11 cellular contexts compared by ENCODE assay signal in genomic region chr6:11712760-11713159, GRCh38.
A peak's percentile ranks its signal among the peaks of the same experiment; 100 is the strongest.
DNase-seq lines count a peak whose midpoint lies in the region; ATAC-seq and TF ChIP-seq lines count a peak whose summit lies in the region.
"Had no signal": no experiment of that assay in that cellular context is flagged by ENCODE, and none has a peak within 500 bp of the region (broad histone marks: within the 10 kb centered on the region; RNA-seq: fewer than 3 reads in every experiment).

No MANE protein-coding gene starts in this region.

- no peaks in the 10 kb centered on the region for H4K20me1 ChIP-seq in IMR-90 (ENCODE audit: insufficient read depth, low read length)

- POLR2A ChIA-PET in IMR-90 (lab: Charles Lee; ENCODE audit: unreplicated experiment) (no interaction called here), WTC11 (lab: Charles Lee) (interaction anchor here (1.1 kb wide), 1 partner anchor 300 kb away, joined by 3 read pairs; no protein-coding TSS in a partner anchor)
- POLR2A ChIA-PET in activated naive CD8-positive, alpha-beta T cell treated with anti-CD3 and anti-CD28 coated beads, Interleukin-2, amount 10 ng/mL, durations not matched to agents 7 days and 5 days (lab: Charles Lee), result interaction anchor here (1.2 to 2.8 kb wide), 3 partner anchors 10 to 15 kb away, joined by 4 to 14 read pairs (median 9); no protein-coding TSS in a partner anchor

- no peaks in the 10 kb centered on the region for H3K9me3 Mint-ChIP-seq in CD4-positive, CD25-positive, alpha-beta regulatory T cell
- peaks cover 6% of the 10 kb centered on the region for H3K9me3 Mint-ChIP-seq in activated naive CD8-positive, alpha-beta T cell treated with anti-CD3 and anti-CD28 coated beads, Interleukin-2, amount 10 ng/mL, durations not matched to agents 7 days and 5 days
- H3K9me3 Mint-ChIP-seq in WTC11, result peaks cover 15% of the 10 kb centered on the region

- in situ Hi-C loops in IMR-90 (cut with MboI; ENCODE audit: low sequenced_read_pairs), result no loop called here

- H3K9me3 ChIP-seq in CD4-positive, CD25-positive, alpha-beta regulatory T cell (ENCODE audit: control insufficient read depth in 2 of 2, low read length in 2 of 2), result no peaks in the 10 kb centered on the region
- H3K9me3 ChIP-seq in IMR-90 (ENCODE audit: control insufficient read depth, insufficient read depth, low read length), result no peaks in the 10 kb centered on the region
- no peaks in the 10 kb centered on the region for H3K9me3 ChIP-seq in mesenchymal stem cell (ENCODE audit: control insufficient read depth, low read length)

- H3K4me1 Mint-ChIP-seq in CD4-positive, CD25-positive, alpha-beta regulatory T cell, result peaks cover 41 to 85% (median 64%) of the 10 kb centered on the region in 4 donors
- H3K4me1 Mint-ChIP-seq in activated naive CD8-positive, alpha-beta T cell treated with anti-CD3 and anti-CD28 coated beads, Interleukin-2, amount 10 ng/mL, durations not matched to agents 7 days and 5 days, result peaks cover 54% of the 10 kb centered on the region
- H3K4me1 Mint-ChIP-seq in WTC11, result peaks cover 30% of the 10 kb centered on the region

- H3K18ac ChIP-seq in IMR-90 (ENCODE audit: low read depth, low read length) (0 out of 2 replicates have a peak overlapping the region, but pooled peaks have one; percentile 43), mesenchymal stem cell (ENCODE audit: low read depth in 1 of 2, low read length in 2 of 2) (no peak overlapping the region)

- peaks cover 0 to 4% of the 10 kb centered on the region in 2 experiments; a peak in 1 of 4 replicates for H3K79me1 ChIP-seq in IMR-90 (ENCODE audit: low read depth in 1 of 2, low read length in 2 of 2)
- H3K79me1 ChIP-seq in mesenchymal stem cell (replicated peaks; ENCODE audit: low read length, poor library complexity, severe bottlenecking), result no peaks in the 10 kb centered on the region

- H4K8ac ChIP-seq in IMR-90 (ENCODE audit: low read depth in 2 of 2, low read length in 2 of 2) (peak overlapping the region in 1 of 2 experiments; percentile 83; a peak in 2 of 4 replicates), mesenchymal stem cell (ENCODE audit: low read length) (no peak overlapping the region)

- no peak overlapping the region for H4K91ac ChIP-seq in IMR-90 (ENCODE audit: insufficient read depth, low read depth, low read length)
- no peak overlapping the region for H4K91ac ChIP-seq in mesenchymal stem cell (ENCODE audit: low read length)

- H3K36me3 Mint-ChIP-seq in CD4-positive, CD25-positive, alpha-beta regulatory T cell, result peaks cover 18% of the 10 kb centered on the region
- H3K36me3 Mint-ChIP-seq in activated naive CD8-positive, alpha-beta T cell treated with anti-CD3 and anti-CD28 coated beads, Interleukin-2, amount 10 ng/mL, durations not matched to agents 7 days and 5 days, result peaks cover 24% of the 10 kb centered on the region
- no peaks in the 10 kb centered on the region for H3K36me3 Mint-ChIP-seq in WTC11

- H3K4me3 Mint-ChIP-seq in CD4-positive, CD25-positive, alpha-beta regulatory T cell, result peak overlapping the region in 2 of 4 donors; percentile 75 to 80
- no peak overlapping the region for H3K4me3 Mint-ChIP-seq in activated naive CD8-positive, alpha-beta T cell treated with anti-CD3 and anti-CD28 coated beads, Interleukin-2, amount 10 ng/mL, durations not matched to agents 7 days and 5 days
- no peak overlapping the region for H3K4me3 Mint-ChIP-seq in WTC11

- no peak overlapping the region for H2AK9ac ChIP-seq in IMR-90 (replicated peaks; ENCODE audit: low read depth, low read length, poor library complexity)

- peak overlapping the region; percentile 53 for H2AFZ ChIP-seq in IMR-90 (replicated peaks; ENCODE audit: low read length, poor library complexity)
- no peak overlapping the region for H2AFZ ChIP-seq in mesenchymal stem cell (ENCODE audit: low read depth, low read length)

- H3K56ac ChIP-seq in IMR-90 (ENCODE audit: extremely low read depth, insufficient read depth, low read length), result no peak overlapping the region

- no peak overlapping the region for H4K5ac ChIP-seq in IMR-90 (ENCODE audit: low read depth, low read length)

- H3K27me3 Mint-ChIP-seq in CD4-positive, CD25-positive, alpha-beta regulatory T cell, result no peaks in the 10 kb centered on the region
- no peaks in the 10 kb centered on the region for H3K27me3 Mint-ChIP-seq in activated naive CD8-positive, alpha-beta T cell treated with anti-CD3 and anti-CD28 coated beads, Interleukin-2, amount 10 ng/mL, durations not matched to agents 7 days and 5 days
- no peaks in the 10 kb centered on the region for H3K27me3 Mint-ChIP-seq in WTC11 (ENCODE audit: low read depth)

- peak overlapping the region; percentile 82 for H3K27ac ChIP-seq in CD4-positive, CD25-positive, alpha-beta regulatory T cell (ENCODE audit: insufficient read depth, low read length, poor library complexity, severe bottlenecking)
- H3K27ac ChIP-seq in IMR-90 (ENCODE audit: insufficient read depth, low read length) (no peak overlapping the region), mesenchymal stem cell (ENCODE audit: low read length, poor library complexity, severe bottlenecking) (no peak overlapping the region)

- TF ChIP-seq RAD21 in IMR-90 (IDR thresholded peaks at IDR 0.05; ENCODE audit: low read length), result no peak

- H3K4me1 ChIP-seq in CD4-positive, CD25-positive, alpha-beta regulatory T cell (ENCODE audit: control insufficient read depth, insufficient read depth, low read length, poor library complexity, severe bottlenecking), result peaks cover 77% of the 10 kb centered on the region
- peaks cover 26% of the 10 kb centered on the region for H3K4me1 ChIP-seq in IMR-90 (ENCODE audit: control insufficient read depth, insufficient read depth, low read length)
- peaks cover 4% of the 10 kb centered on the region for H3K4me1 ChIP-seq in mesenchymal stem cell (ENCODE audit: control insufficient read depth, insufficient read depth, low read depth, low read length)

- dilution Hi-C loops in IMR-90 (cut with HindIII; ENCODE audit: low sequenced_read_pairs, unreplicated experiment), result no loop called here

- H3K27ac Mint-ChIP-seq in CD4-positive, CD25-positive, alpha-beta regulatory T cell, result peak overlapping the region; percentile 95 to 99 (median 98)
- H3K27ac Mint-ChIP-seq in activated naive CD8-positive, alpha-beta T cell treated with anti-CD3 and anti-CD28 coated beads, Interleukin-2, amount 10 ng/mL, durations not matched to agents 7 days and 5 days, result peak overlapping the region; percentile 95
- H3K27ac Mint-ChIP-seq in WTC11, result no peak overlapping the region

- ATAC-seq in CD4-positive, CD25-positive, alpha-beta regulatory T cell (ENCODE audit: low read depth in 2 of 2), result no peak
- ATAC-seq in IMR-90 (ENCODE audit: low read depth), result no peak
- no peak for ATAC-seq in activated naive CD8-positive, alpha-beta T cell treated with anti-CD3 and anti-CD28 coated beads, Interleukin-2, amount 10 ng/mL, durations not matched to agents 7 days and 5 days (ENCODE audit: low read depth)
- ATAC-seq in WTC11, result no peak
- ATAC-seq in GM18907 (IDR thresholded peaks at IDR 0.05; ENCODE audit: unreplicated experiment), result no peak
- ATAC-seq in GM18517 (IDR thresholded peaks at IDR 0.05; ENCODE audit: unreplicated experiment), result no peak
- ATAC-seq: HCT116 had no signal

- no peak overlapping the region for H3K4me2 ChIP-seq in IMR-90 (ENCODE audit: low read depth, low read length)
- no peak overlapping the region for H3K4me2 ChIP-seq in mesenchymal stem cell (ENCODE audit: low read length, poor library complexity, severe bottlenecking)

- H2BK120ac ChIP-seq in IMR-90 (ENCODE audit: low read depth, low read length) (peak overlapping the region; percentile 56; the same call in 1 of the 2 replicates), mesenchymal stem cell (ENCODE audit: low read depth, low read length) (no peak overlapping the region)

- peak overlapping the region; percentile 69 for H3K4me3 ChIP-seq in CD4-positive, CD25-positive, alpha-beta regulatory T cell (ENCODE audit: low read depth, low read length)
- H3K4me3 ChIP-seq in IMR-90 (ENCODE audit: insufficient read depth, low read depth, low read length) (no peak overlapping the region), mesenchymal stem cell (ENCODE audit: insufficient read depth in 1 of 2, low read depth in 1 of 2, low read length in 2 of 2) (no peak overlapping the region)

- H3K27me3 ChIP-seq in CD4-positive, CD25-positive, alpha-beta regulatory T cell (ENCODE audit: control insufficient read depth, insufficient read depth, low read length), result no peaks in the 10 kb centered on the region
- no peaks in the 10 kb centered on the region for H3K27me3 ChIP-seq in IMR-90 (ENCODE audit: control insufficient read depth, insufficient read depth, low read length)
- no peaks in the 10 kb centered on the region for H3K27me3 ChIP-seq in mesenchymal stem cell (ENCODE audit: control insufficient read depth in 1 of 2, insufficient read depth in 1 of 2, low read length in 2 of 2)

- WGBS in IMR-90 (ENCODE audit: extremely low coverage in 2 of 2, insufficient read length in 1 of 2), 2 experiments, result 45% methylated on average over 2 of the region's 6 CpGs; no CpG with 5 or more reads in 1 of the 2 experiments
- WGBS in mesenchymal stem cell, result 88% methylated on average over 6 of the region's 6 CpGs

- H3K9ac ChIP-seq in IMR-90 (ENCODE audit: low read depth, low read length), result no peak overlapping the region
- H3K9ac ChIP-seq in mesenchymal stem cell (ENCODE audit: low read length), result peak overlapping the region; percentile 31

- no TSS peak for BruUV-seq in IMR-90 (replicated peaks; lab: Mats Ljungman, UMichigan)

- H2BK5ac ChIP-seq in IMR-90 (ENCODE audit: low read depth, low read length, poor library complexity, severe bottlenecking) (peak overlapping the region; percentile 43), mesenchymal stem cell (ENCODE audit: low read depth, low read length, poor library complexity, severe bottlenecking) (no peak overlapping the region)

- peak overlapping the region; percentile 31; the same call in 1 of the 2 replicates for H3K4ac ChIP-seq in IMR-90 (ENCODE audit: low read depth, low read length)
- H3K4ac ChIP-seq in mesenchymal stem cell (ENCODE audit: low read depth in 1 of 2, low read length in 2 of 2), result no peak overlapping the region

- H3K14ac ChIP-seq in IMR-90 (replicated peaks; ENCODE audit: low read depth, low read length), result no peak overlapping the region; the same call in 1 of the 2 replicates
- H3K14ac ChIP-seq in mesenchymal stem cell (ENCODE audit: low read length in 2 of 2), result no peak overlapping the region

- no peak for TF ChIP-seq CTCF in IMR-90 (conservative IDR thresholded peaks at IDR 0.05; ENCODE audit: low read depth, low read length)
- TF ChIP-seq CTCF in WTC11 (IDR thresholded peaks at IDR 0.05), result no peak

- intact Hi-C loops in IMR-90 (cut with micrococcal nuclease), result loop anchor here (5.0 kb wide), 1 partner anchor 55 kb away; no protein-coding TSS in a partner anchor
- intact Hi-C loops in posterior vena cava (cut with DNase I), result no loop called here

- DNase-seq in CD4-positive, CD25-positive, alpha-beta regulatory T cell, result no peak
- DNase-seq in IMR-90 (peak; percentile 46), mesenchymal stem cell (peak; percentile 55), WTC11 (ENCODE audit: low spot score) (no peak), posterior vena cava (ENCODE audit: low spot score) (no peak)
- no peak for DNase-seq in activated naive CD8-positive, alpha-beta T cell treated with anti-CD3 and anti-CD28 coated beads, Interleukin-2, amount 10 ng/mL, durations not matched to agents 7 days and 5 days
- DNase-seq: DND-41, NCI-H1417 had no signal

- H2BK20ac ChIP-seq in IMR-90 (ENCODE audit: low read depth, low read length), result peak overlapping the region; percentile 39

- H3K23ac ChIP-seq in IMR-90 (ENCODE audit: low read depth, low read length) (no peak overlapping the region), mesenchymal stem cell (ENCODE audit: low read length in 2 of 2) (no peak overlapping the region)

- H2BK15ac ChIP-seq in IMR-90 (ENCODE audit: low read depth, low read length), result peak overlapping the region; percentile 62; the same call in 1 of the 3 replicates
- H2BK15ac ChIP-seq in mesenchymal stem cell (ENCODE audit: low read depth, poor library complexity, severe bottlenecking), result no peak overlapping the region

- CTCF ChIA-PET in IMR-90 (lab: Yijun Ruan, JAX) (interaction anchor here (1.1 kb wide), 1 partner anchor 126 kb away, joined by 3 read pairs; no protein-coding TSS in a partner anchor), WTC11 (lab: Charles Lee) (no interaction called here)

- H2BK12ac ChIP-seq in mesenchymal stem cell (ENCODE audit: low read length in 2 of 2), result no peak overlapping the region

- no peak for TF ChIP-seq POLR2A in IMR-90 (IDR thresholded peaks at IDR 0.05; ENCODE audit: low read depth, low read length)

- peaks cover 10% of the 10 kb centered on the region for H3K36me3 ChIP-seq in CD4-positive, CD25-positive, alpha-beta regulatory T cell (ENCODE audit: control insufficient read depth, insufficient read depth, low read length)
- no peaks in the 10 kb centered on the region for H3K36me3 ChIP-seq in IMR-90 (ENCODE audit: control insufficient read depth, insufficient read depth, low read length)
- peaks cover 0 to 10% of the 10 kb centered on the region in 2 experiments for H3K36me3 ChIP-seq in mesenchymal stem cell (ENCODE audit: control insufficient read depth in 1 of 2, insufficient read depth in 2 of 2, low read depth in 1 of 2, low read length in 2 of 2)

- H2AK5ac ChIP-seq in IMR-90 (ENCODE audit: low read depth, low read length) (no peak overlapping the region; the same call in 1 of the 2 replicates), mesenchymal stem cell (ENCODE audit: low read length, severe bottlenecking) (no peak overlapping the region)

- peaks cover 4% of the 10 kb centered on the region; the same call in 1 of the 2 replicates for H3K9me1 ChIP-seq in IMR-90 (ENCODE audit: insufficient read depth, low read length)

Comparison
In these comparisons a context has a peak if more than half of its experiments do, and no peak if none do; other contexts are left out.
1. DNase-seq: peak in IMR-90 (single experiment) and mesenchymal stem cell (single experiment); none in CD4-positive, CD25-positive, alpha-beta regulatory T cell (0 of 3), activated naive CD8-positive, alpha-beta T cell treated with anti-CD3 and anti-CD28 coated beads, Interleukin-2, amount 10 ng/mL, durations not matched to agents 7 days and 5 days (single experiment), WTC11 (single experiment) and posterior vena cava (single experiment).